In genomic region chr19:30621326-30621920, GRCh38 we compare ENCODE assay signal across 17 cellular contexts.
DNase-seq lines count a peak whose midpoint lies in the region; ATAC-seq and TF ChIP-seq lines count a peak whose summit lies in the region.
"Had no signal": no experiment of that assay in that cellular context is flagged by ENCODE, and none has a peak within 500 bp of the region (broad histone marks: within the 10 kb centered on the region; RNA-seq: fewer than 3 reads in every experiment).

No MANE protein-coding gene starts in this region.

- TF ChIP-seq POLR2A in stomach (IDR thresholded peaks at IDR 0.05), result no peak

- H3K27ac Mint-ChIP-seq in brain, result peak overlapping the region in 3 of 5 experiments; percentile 23 to 38 (median 29)
- H3K27ac Mint-ChIP-seq in nephron, result peak overlapping the region in 2 of 3 experiments; percentile 37 to 43
- H3K27ac Mint-ChIP-seq: CD4-positive, alpha-beta T cell; HFFc6 had no signal

- no peak overlapping the region for H3K27ac ChIP-seq in stomach
- H3K27ac ChIP-seq: 22Rv1, A549, C4-2B, GM23248, HL-60 had no signal

- TF ChIP-seq EP300 in stomach (IDR thresholded peaks at IDR 0.05), result no peak

- TF ChIP-seq CTCF in brain (conservative IDR thresholded peaks at IDR 0.05) (no peak), nephron (IDR thresholded peaks at IDR 0.05; ENCODE audit: unreplicated experiment in 3 of 3) (no peak), stomach (IDR thresholded peaks at IDR 0.05) (no peak)

- H3K27me3 ChIP-seq in stomach, result peaks cover 0 to 5% (median 0%) of the 10 kb centered on the region in 3 donors

- H3K4me1 Mint-ChIP-seq in brain, result peaks cover 21% of the 10 kb centered on the region
- peaks cover 15% of the 10 kb centered on the region for H3K4me1 Mint-ChIP-seq in nephron
- H3K4me1 Mint-ChIP-seq in activated T-cell treated with anti-CD3 and anti-CD28 coated beads, Interleukin-2, amount 50 U/mL, for 4 hours (ENCODE audit: low read depth), result no peaks in the 10 kb centered on the region

- H3K27me3 Mint-ChIP-seq in brain, result peaks cover 7% of the 10 kb centered on the region
- peaks cover 6% of the 10 kb centered on the region for H3K27me3 Mint-ChIP-seq in nephron (ENCODE audit: low read depth)
- H3K27me3 Mint-ChIP-seq in activated T-cell treated with anti-CD3 and anti-CD28 coated beads, Interleukin-2, amount 50 U/mL, for 4 hours (ENCODE audit: low read depth), result peaks cover 3% of the 10 kb centered on the region

- 66 to 76% (median 75%) methylated on average over 8 of the region's 8 CpGs for WGBS in stomach, 5 donors

- no peak overlapping the region for H3K4me3 Mint-ChIP-seq in brain
- no peak overlapping the region for H3K4me3 Mint-ChIP-seq in nephron
- no peak overlapping the region for H3K4me3 Mint-ChIP-seq in activated T-cell treated with anti-CD3 and anti-CD28 coated beads, Interleukin-2, amount 50 U/mL, for 4 hours
- H3K4me3 Mint-ChIP-seq: CD4-positive, alpha-beta T cell; HFFc6 had no signal

- ATAC-seq in activated T-cell treated with anti-CD3 and anti-CD28 coated beads, Interleukin-2, amount 50 U/mL, for 4 hours, result no peak
- ATAC-seq in Right ventricle myocardium inferior, result no peak
- ATAC-seq: A549 had no signal

- DNase-seq in NCI-H748 (lab: John Stamatoyannopoulos, UW; ENCODE audit: unreplicated experiment) (peak; percentile 21), NCI-H748 treated with DMSO at 0.1 percent for 48 hours (lab: John Stamatoyannopoulos, UW) (no peak), Right ventricle myocardium inferior (ENCODE audit: missing footprints) (no peak), stomach (no peak)
- no peak for DNase-seq in activated T-cell treated with anti-CD3 and anti-CD28 coated beads, Interleukin-2, amount 50 U/mL, for 4 hours
- DNase-seq: AML-193; Caco-2; CD4-positive, alpha-beta T cell; GM23248; HCEC 1CT; HFFc6 had no signal

- H3K36me3 Mint-ChIP-seq in brain (peaks cover 15% of the 10 kb centered on the region), nephron (ENCODE audit: low read depth) (no peaks in the 10 kb centered on the region)
- no peaks in the 10 kb centered on the region for H3K36me3 Mint-ChIP-seq in activated T-cell treated with anti-CD3 and anti-CD28 coated beads, Interleukin-2, amount 50 U/mL, for 4 hours (ENCODE audit: insufficient read depth)

- H3K9me3 Mint-ChIP-seq in brain (peaks cover 12 to 28% (median 24%) of the 10 kb centered on the region in 5 experiments), nephron (peaks cover 19% of the 10 kb centered on the region)
- peaks cover 17% of the 10 kb centered on the region for H3K9me3 Mint-ChIP-seq in activated T-cell treated with anti-CD3 and anti-CD28 coated beads, Interleukin-2, amount 50 U/mL, for 4 hours

- H3K4me3 ChIP-seq in stomach, result no peak overlapping the region
- H3K4me3 ChIP-seq: A549, GM23248 had no signal

- no peaks in the 10 kb centered on the region for H3K4me1 ChIP-seq in stomach
- H3K4me1 ChIP-seq: A549, Caco-2 had no signal

- H3K9me3 ChIP-seq in stomach, result peaks cover 4 to 19% (median 15%) of the 10 kb centered on the region in 4 donors
- H3K9me3 ChIP-seq: Caco-2 had no signal

- H3K36me3 ChIP-seq in stomach, result no peaks in the 10 kb centered on the region

- intact Hi-C loops in Right ventricle myocardium inferior (cut with DNase I), result no loop called here
- intact Hi-C loops in stomach (cut with DNase I; ENCODE audit: low total_unique reads), result no loop called here
